ENCODE assay signal across 25 cellular contexts in genomic region chr3:196047391-196048030, GRCh38. TPM values are rescaled to one million over a fixed set of nuclear protein-coding genes. Genes with fewer than 3 reads are reported as not detected.
DNase-seq lines count a peak whose midpoint lies in the region; ATAC-seq and TF ChIP-seq lines count a peak whose summit lies in the region.
"Had no signal": no experiment of that assay in that cellular context is flagged by ENCODE, and none has a peak within 500 bp of the region (broad histone marks: within the 10 kb centered on the region; RNA-seq: fewer than 3 reads in every experiment).

No MANE protein-coding gene starts in this region.

- H3K9me3 ChIP-seq in transverse colon = no peaks in the 10 kb centered on the region
- H3K9me3 ChIP-seq: prostate gland, upper lobe of left lung had no signal

- TF ChIP-seq POLR2A in transverse colon (IDR thresholded peaks at IDR 0.05) = peak; percentile 13

- no peaks in the 10 kb centered on the region for H3K9me3 Mint-ChIP-seq in activated CD4-positive, alpha-beta T cell treated with anti-CD3 and anti-CD28 coated beads, Interleukin-2, amount 10 ng/mL, durations not matched to agents 24 days and 14 days
- H3K9me3 Mint-ChIP-seq: activated CD4-positive, alpha-beta memory T cell treated with anti-CD3 and anti-CD28 coated beads, Interleukin-2, amount 10 ng/mL, durations not matched to agents 7 days and 5 days; CD4-positive, alpha-beta T cell; natural killer cell; T-cell had no signal

- peak overlapping the region; percentile 54 for H3K27ac Mint-ChIP-seq in activated CD4-positive, alpha-beta T cell treated with anti-CD3 and anti-CD28 coated beads, Interleukin-2, amount 10 ng/mL, durations not matched to agents 24 days and 14 days
- H3K27ac Mint-ChIP-seq: activated CD4-positive, alpha-beta memory T cell treated with anti-CD3 and anti-CD28 coated beads, Interleukin-2, amount 10 ng/mL, durations not matched to agents 7 days and 5 days; CD4-positive, alpha-beta T cell; natural killer cell; T-cell had no signal

- peak; percentile 33 for ATAC-seq in left colon
- ATAC-seq in HG02970 (IDR thresholded peaks at IDR 0.05; ENCODE audit: low FRiP score, unreplicated experiment) = no peak
- ATAC-seq: natural killer cell, T-cell had no signal

- H3K27me3 Mint-ChIP-seq in activated CD4-positive, alpha-beta T cell treated with anti-CD3 and anti-CD28 coated beads, Interleukin-2, amount 10 ng/mL, durations not matched to agents 24 days and 14 days = no peaks in the 10 kb centered on the region
- H3K27me3 Mint-ChIP-seq: activated CD4-positive, alpha-beta memory T cell treated with anti-CD3 and anti-CD28 coated beads, Interleukin-2, amount 10 ng/mL, durations not matched to agents 7 days and 5 days; CD4-positive, alpha-beta T cell; T-cell had no signal

- TF ChIP-seq CTCF in transverse colon (IDR thresholded peaks at IDR 0.05) = no peak

- in situ Hi-C loops in transverse colon (cut with MboI; ENCODE audit: low pct_ligation_motif_present in 1 of 4, low pct_unique_long_range_greater_than_20kb in 1 of 4, low sequenced_read_pairs in 3 of 4) = no loop called here

- intact Hi-C loops in activated CD4-positive, alpha-beta T cell treated with anti-CD3 and anti-CD28 coated beads, Interleukin-2, amount 10 ng/mL, durations not matched to agents 24 days and 14 days (cut with micrococcal nuclease) = no loop called here
- intact Hi-C loops in left colon (cut with DNase I, micrococcal nuclease) = no loop called here
- intact Hi-C loops in transverse colon (cut with DNase I; ENCODE audit: low total_unique reads) = no loop called here

- no peaks in the 10 kb centered on the region for H3K27me3 ChIP-seq in transverse colon
- H3K27me3 ChIP-seq: hepatocyte, upper lobe of left lung had no signal

- DNase-seq in activated CD4-positive, alpha-beta T cell treated with anti-CD3 and anti-CD28 coated beads, Interleukin-2, amount 10 ng/mL, durations not matched to agents 24 days and 14 days = no peak
- no peak for DNase-seq in activated CD4-positive, alpha-beta T cell treated with anti-CD3 and anti-CD28 coated beads for 48 hours
- DNase-seq in HuH-7 (ENCODE audit: low spot score) (peak; percentile 15), left colon (no peak), transverse colon (no peak), NCI-H446 treated with DMSO at 0.1 percent for 48 hours (lab: John Stamatoyannopoulos, UW) (no peak), NCI-H128 (lab: John Stamatoyannopoulos, UW; ENCODE audit: unreplicated experiment) (no peak)
- DNase-seq: activated CD4-positive, alpha-beta memory T cell treated with anti-CD3 and anti-CD28 coated beads, Interleukin-2, amount 10 ng/mL, durations not matched to agents 7 days and 5 days; activated CD8-positive, alpha-beta memory T cell treated with anti-CD3 and anti-CD28 coated beads, Interleukin-2, amount 50 U/mL, for 4 hours; activated naive CD4-positive, alpha-beta T cell treated with anti-CD3 and anti-CD28 coated beads, Interleukin-2, amount 50 U/mL, for 16 hours; AML-193; amygdala; CD4-positive, alpha-beta T cell; EL; kidney glomerular epithelial cell; natural killer cell; NCI-H146; NCI-H226; occipital lobe; stimulated activated CD4-positive, alpha-beta T cell treated with anti-CD3 and anti-CD28 coated beads, Interleukin-4, amount 100 ng/mL, for 24 hours; T-cell; upper lobe of left lung had no signal

- no peaks in the 10 kb centered on the region for H3K4me1 ChIP-seq in transverse colon
- H3K4me1 ChIP-seq: prostate gland, upper lobe of left lung had no signal

- WGBS in transverse colon (ENCODE audit: low coverage in 1 of 2), 2 donors = 71 to 82% methylated on average over 7 to 11 of the region's 11 CpGs

- H3K36me3 ChIP-seq in transverse colon = peaks cover 0 to 37% (median 16%) of the 10 kb centered on the region in 4 donors
- H3K36me3 ChIP-seq: prostate gland had no signal

- H3K36me3 Mint-ChIP-seq in activated CD4-positive, alpha-beta T cell treated with anti-CD3 and anti-CD28 coated beads, Interleukin-2, amount 10 ng/mL, durations not matched to agents 24 days and 14 days (ENCODE audit: low read depth) = peaks cover 66% of the 10 kb centered on the region
- H3K36me3 Mint-ChIP-seq: natural killer cell had no signal

- no peak for TF ChIP-seq EP300 in transverse colon (IDR thresholded peaks at IDR 0.05; ENCODE audit: low read depth)

- peaks cover 8% of the 10 kb centered on the region for H3K4me1 Mint-ChIP-seq in activated CD4-positive, alpha-beta T cell treated with anti-CD3 and anti-CD28 coated beads, Interleukin-2, amount 10 ng/mL, durations not matched to agents 24 days and 14 days
- H3K4me1 Mint-ChIP-seq: activated CD4-positive, alpha-beta memory T cell treated with anti-CD3 and anti-CD28 coated beads, Interleukin-2, amount 10 ng/mL, durations not matched to agents 7 days and 5 days; natural killer cell had no signal

- no peak overlapping the region for H3K4me3 ChIP-seq in transverse colon
- H3K4me3 ChIP-seq: hepatocyte, prostate gland, upper lobe of left lung had no signal

- no peak overlapping the region for H3K27ac ChIP-seq in transverse colon
- H3K27ac ChIP-seq: hepatocyte, prostate gland, upper lobe of left lung had no signal

- H3K4me3 Mint-ChIP-seq in activated CD4-positive, alpha-beta T cell treated with anti-CD3 and anti-CD28 coated beads, Interleukin-2, amount 10 ng/mL, durations not matched to agents 24 days and 14 days = no peak overlapping the region
- H3K4me3 Mint-ChIP-seq: activated CD4-positive, alpha-beta memory T cell treated with anti-CD3 and anti-CD28 coated beads, Interleukin-2, amount 10 ng/mL, durations not matched to agents 7 days and 5 days; CD4-positive, alpha-beta T cell; natural killer cell; T-cell had no signal

RNA-seq across cellular contexts. Expression of gene TFRC, which starts 34.4 kb away (rescaled TPM):
- total RNA-seq in activated CD4-positive, alpha-beta T cell treated with anti-CD3 and anti-CD28 coated beads, Interleukin-2, amount 10 ng/mL, durations not matched to agents 24 days and 14 days = 725 and 748 TPM in 2 replicates
- total RNA-seq in left colon = 100 to 1,000 TPM; 416 to 595 TPM
- total RNA-seq in transverse colon = 100 to 1,000 TPM; 117 to 404 (median 181) TPM
